8 cellular contexts compared by ENCODE assay signal in the genomic region with DNA sequence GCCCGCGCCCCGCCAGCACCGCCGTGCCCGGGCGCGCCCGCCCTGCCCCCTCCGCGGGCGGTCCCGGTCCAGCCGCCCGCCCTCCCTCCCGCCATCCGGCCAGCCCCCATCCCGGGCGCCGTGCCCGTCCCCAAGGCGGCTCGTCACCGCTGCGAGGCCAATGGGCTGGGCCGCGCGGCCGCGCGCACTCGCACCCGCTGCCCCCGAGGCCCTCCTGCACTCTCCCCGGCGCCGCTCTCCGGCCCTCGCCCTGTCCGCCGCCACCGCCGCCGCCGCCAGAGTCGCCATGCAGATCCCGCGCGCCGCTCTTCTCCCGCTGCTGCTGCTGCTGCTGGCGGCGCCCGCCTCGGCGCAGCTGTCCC. TPM values are rescaled to one million over a fixed set of nuclear protein-coding genes. Genes with fewer than 3 reads are reported as not detected.
DNase-seq lines count a peak whose midpoint lies in the region.

A gene (plus strand): TSS at position 187 of the 362 bp plus-strand sequence. CDS start 100 bp downstream, at position 287.

- no peak within 1 kb of the TSS for H3K27ac ChIP-seq in HUES64 (ENCODE audit: low read depth, low read length)

- no peak within 1 kb of the TSS for H3K9ac ChIP-seq in HUES64 (ENCODE audit: low read depth, low read length)

- in situ Hi-C loops in T47D (cut with HindIII; ENCODE audit: low pct_unique_long_range_greater_than_20kb, low sequenced_read_pairs) = no loop called here

- peak within 1 kb of the TSS; percentile 53 for H3K4me3 ChIP-seq in HUES64 (ENCODE audit: low read length)
- peak within 1 kb of the TSS; percentile 39 for H3K4me3 ChIP-seq in iPS-11a (ENCODE audit: low read depth, low read length)

- peaks cover 80% of the 10 kb centered on the region for H3K27me3 ChIP-seq in HUES64 (ENCODE audit: insufficient read depth, low read length)

- peaks cover 10% of the 10 kb centered on the region for H3K4me1 ChIP-seq in HUES64 (ENCODE audit: insufficient read depth, low read length)

- H3K9me3 ChIP-seq in HUES64 (ENCODE audit: insufficient read depth, low read depth, low read length) = no peaks in the 10 kb centered on the region

- no peaks in the 10 kb centered on the region for H3K36me3 ChIP-seq in HUES64 (ENCODE audit: insufficient read depth, low read length)

- WGBS in HUES64 = under 1% methylated on average over 54 of the region's 56 CpGs

- DNase-seq in AG20443 (ENCODE audit: low spot score) = peak; percentile 93
- DNase-seq in T47D (ENCODE audit: low read depth in 1 of 2, low spot score in 1 of 2) = peak; percentile 33 to 59
- peak; percentile 22 for DNase-seq in pulmonary artery endothelial cell (ENCODE audit: low read depth, low spot score)
- DNase-seq in NCI-H1092 treated with DMSO at 0.1 percent for 48 hours (lab: John Stamatoyannopoulos, UW) = no peak
- no peak for DNase-seq in central memory CD4-positive, alpha-beta T cell
- DNase-seq in NOMO-1 treated with DMSO at 0.1 percent for 48 hours (lab: John Stamatoyannopoulos, UW; ENCODE audit: unreplicated experiment) = no peak

RNA-seq across cellular contexts. Expression of the gene that starts here (rescaled TPM):
- polyA plus RNA-seq in HUES64 (2013, experiment 1 of 2) = 10.0 TPM
- polyA plus RNA-seq in HUES64 (2013, experiment 2 of 2) = 11.7 TPM
- total RNA-seq in pulmonary artery endothelial cell = 68.1 and 94.2 TPM in 2 replicates

Comparison
In these comparisons a context has a peak if more than half of its experiments do, and no peak if none do; other contexts are left out.
1. DNase-seq: peak in AG20443 (single experiment), T47D (2 of 2) and pulmonary artery endothelial cell (single experiment); none in NCI-H1092 treated with DMSO at 0.1 percent for 48 hours (single experiment), central memory CD4-positive, alpha-beta T cell (single experiment) and NOMO-1 treated with DMSO at 0.1 percent for 48 hours (single experiment).